In the genomic region with DNA sequence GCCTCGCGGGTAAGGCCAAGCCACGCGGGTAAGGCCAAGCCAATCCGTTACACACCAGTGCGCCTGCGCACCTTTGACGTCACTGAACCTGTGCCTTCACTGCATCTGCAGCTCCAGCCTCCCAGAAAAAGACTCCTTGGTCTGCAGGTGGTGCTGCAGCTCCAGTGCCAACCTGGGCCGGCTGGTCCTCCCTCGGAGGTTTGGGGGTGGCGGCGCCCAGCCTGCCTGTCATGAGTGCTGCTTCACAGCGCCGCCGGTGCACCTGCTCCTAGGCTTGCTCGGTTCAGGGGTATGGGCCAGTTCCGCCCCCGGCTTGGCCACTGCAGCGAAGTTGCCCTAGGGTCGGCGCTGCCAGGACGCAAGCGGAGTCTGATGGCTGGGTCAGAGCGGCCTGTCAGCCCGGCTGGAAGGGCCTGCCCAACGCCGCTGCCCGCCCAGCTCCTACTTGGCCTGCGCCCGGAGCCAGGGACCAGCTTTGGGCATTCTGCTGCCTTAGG, we compare ENCODE assay signal across 10 cellular contexts.
DNase-seq lines count a peak whose midpoint lies in the region; ATAC-seq and TF ChIP-seq lines count a peak whose summit lies in the region.
"Had no signal": no experiment of that assay in that cellular context is flagged by ENCODE, and none has a peak within 500 bp of the region (broad histone marks: within the 10 kb centered on the region; RNA-seq: fewer than 3 reads in every experiment).

No MANE protein-coding gene starts in this region.

- ATAC-seq in T-cell (replicated peaks in 1 of 4), result peak; percentile 44 to 96 (median 48)
- peak; percentile 18 to 76 for ATAC-seq in naive thymus-derived CD8-positive, alpha-beta T cell

- TF ChIP-seq CTCF in osteocyte (IDR thresholded peaks at IDR 0.05), result no peak

- CTCF ChIA-PET in T-cell (lab: Charles Lee), result no interaction called here

- DNase-seq in 8988T (peak; percentile 15), T-cell (peak in 22 of 34 experiments; percentile 4 to 53 (median 26)), cerebellum (ENCODE audit: low spot score) (peak; percentile 21), osteocyte (ENCODE audit: extremely low spot score, unreplicated experiment) (no peak), COLO829 (ENCODE audit: low spot score) (no peak), NOMO-1 (lab: John Stamatoyannopoulos, UW; ENCODE audit: unreplicated experiment in 2 of 2) (no peak), NCI-H2029 treated with DMSO at 0.1 percent for 48 hours (lab: John Stamatoyannopoulos, UW) (no peak)
- peak in 6 of 10 donors; percentile 10 to 77 (median 20) for DNase-seq in naive thymus-derived CD8-positive, alpha-beta T cell
- DNase-seq: mesendoderm, NCI-H187 treated with DMSO at 0.1 percent for 48 hours had no signal

- H3K36me3 Mint-ChIP-seq in T-cell (no peaks in the 10 kb centered on the region), osteocyte (ENCODE audit: unreplicated experiment) (peaks cover 21% of the 10 kb centered on the region)
- H3K36me3 Mint-ChIP-seq in naive thymus-derived CD8-positive, alpha-beta T cell, result no peaks in the 10 kb centered on the region

- H3K27me3 Mint-ChIP-seq in T-cell (peaks cover 0 to 5% of the 10 kb centered on the region in 2 donors), osteocyte (ENCODE audit: unreplicated experiment) (no peaks in the 10 kb centered on the region)
- H3K27me3 Mint-ChIP-seq in naive thymus-derived CD8-positive, alpha-beta T cell, result peaks cover 0 to 11% (median 6%) of the 10 kb centered on the region in 5 donors

- no peak overlapping the region for H3K27ac Mint-ChIP-seq in T-cell
- H3K27ac Mint-ChIP-seq in naive thymus-derived CD8-positive, alpha-beta T cell, result no peak overlapping the region
- H3K27ac Mint-ChIP-seq in osteocyte (ENCODE audit: unreplicated experiment), result no peak overlapping the region

- H3K4me1 Mint-ChIP-seq in T-cell (no peaks in the 10 kb centered on the region), osteocyte (ENCODE audit: unreplicated experiment) (peaks cover 29% of the 10 kb centered on the region)
- no peaks in the 10 kb centered on the region for H3K4me1 Mint-ChIP-seq in naive thymus-derived CD8-positive, alpha-beta T cell

- POLR2A ChIA-PET in T-cell (lab: Charles Lee), result no interaction called here
- POLR2A ChIA-PET in naive thymus-derived CD8-positive, alpha-beta T cell (lab: Charles Lee), result no interaction called here

- H3K4me3 Mint-ChIP-seq in T-cell, result peak overlapping the region in 1 of 3 donors; percentile 74
- peak overlapping the region in 3 of 10 donors; percentile 2 to 43 (median 41) for H3K4me3 Mint-ChIP-seq in naive thymus-derived CD8-positive, alpha-beta T cell
- H3K4me3 Mint-ChIP-seq in osteocyte (ENCODE audit: unreplicated experiment), result no peak overlapping the region

- H3K9me3 Mint-ChIP-seq in T-cell (no peaks in the 10 kb centered on the region), osteocyte (ENCODE audit: unreplicated experiment) (no peaks in the 10 kb centered on the region)
- no peaks in the 10 kb centered on the region for H3K9me3 Mint-ChIP-seq in naive thymus-derived CD8-positive, alpha-beta T cell

Comparison
In these comparisons a context has a peak if more than half of its experiments do, and no peak if none do; other contexts are left out.
1. DNase-seq: peak in 8988T (single experiment), T-cell (22 of 34), cerebellum (single experiment) and naive thymus-derived CD8-positive, alpha-beta T cell (6 of 10); none in osteocyte (single experiment), COLO829 (single experiment), NOMO-1 (0 of 2) and NCI-H2029 treated with DMSO at 0.1 percent for 48 hours (single experiment).